Comparison of ENCODE assay signal across 12 cellular contexts in the genomic region with DNA sequence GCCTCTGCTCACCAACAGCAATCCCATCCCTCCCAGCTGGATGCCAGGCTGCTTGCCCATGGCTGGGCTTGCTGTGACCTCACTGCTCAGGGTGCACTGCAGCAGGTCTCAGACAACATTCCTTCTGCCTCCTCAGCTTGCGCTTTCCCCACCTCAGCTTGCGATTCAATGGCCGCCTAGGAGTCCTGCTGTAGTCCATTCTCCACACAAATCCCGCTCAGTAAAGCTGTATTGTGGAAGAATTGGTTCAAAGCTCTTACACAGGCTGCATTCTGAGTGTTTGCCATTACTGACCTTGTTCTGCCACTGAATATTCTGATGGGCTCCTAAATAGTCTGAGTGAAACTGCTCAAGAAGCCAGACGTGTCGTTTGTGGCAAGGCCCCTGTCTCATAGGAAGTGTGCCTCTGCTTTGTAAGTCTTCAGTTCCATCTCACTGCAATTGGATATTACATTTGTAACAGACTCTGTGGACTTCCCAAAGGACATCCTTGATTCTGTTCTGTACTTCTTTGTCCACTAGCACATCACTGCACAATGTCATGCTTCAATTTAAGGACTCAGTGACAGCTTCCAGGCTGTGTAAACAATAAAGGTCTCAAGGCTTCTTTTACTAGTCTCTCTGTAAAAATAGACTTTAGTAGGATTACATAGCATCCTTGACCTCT. TPM values are rescaled to one million over a fixed set of nuclear protein-coding genes. Genes with fewer than 3 reads are reported as not detected.
DNase-seq lines count a peak whose midpoint lies in the region; ATAC-seq and TF ChIP-seq lines count a peak whose summit lies in the region.
"Had no signal": no experiment of that assay in that cellular context is flagged by ENCODE, and none has a peak within 500 bp of the region (broad histone marks: within the 10 kb centered on the region; RNA-seq: fewer than 3 reads in every experiment).

No MANE protein-coding gene starts in this region.

- H3K27ac ChIP-seq in gastrocnemius medialis (no peak overlapping the region), breast epithelium (no peak overlapping the region)
- H3K27ac ChIP-seq: right lobe of liver, testis had no signal

- TF ChIP-seq CTCF in gastrocnemius medialis (IDR thresholded peaks at IDR 0.05 in 4 of 5, conservative IDR thresholded peaks at IDR 0.05 in 1 of 5) (no peak), breast epithelium (IDR thresholded peaks at IDR 0.05) (no peak)

- intact Hi-C loops in gastrocnemius medialis (cut with DNase I; ENCODE audit: low total_unique reads) (loop anchor here (10.0 kb wide), 1 partner anchor 547 kb away; no protein-coding TSS in a partner anchor), breast epithelium (cut with DNase I; ENCODE audit: low total_unique reads) (no loop called here)

- peak; percentile 40 for DNase-seq in Ammon's horn (ENCODE audit: low spot score)
- peak; percentile 64 for DNase-seq in H7
- peak; percentile 31 for DNase-seq in brain pericyte (ENCODE audit: low read depth, low spot score)
- peak; percentile 41 for DNase-seq in medulla oblongata (ENCODE audit: extremely low spot score)
- DNase-seq in effector CD4-positive, alpha-beta T cell, result no peak
- no peak for DNase-seq in gastrocnemius medialis
- DNase-seq in breast epithelium (ENCODE audit: low spot score in 2 of 2), result no peak
- DNase-seq: activated effector memory CD4-positive, alpha-beta T cell treated with anti-CD3 and anti-CD28 coated beads, Interleukin-2, amount 50 U/mL, for 16 hours; COR-L47; right lobe of liver; testis had no signal

- no peaks in the 10 kb centered on the region; the same call in none of the 2 replicates for H3K36me3 ChIP-seq in H7 (replicated peaks; ENCODE audit: control insufficient read depth, insufficient read depth, low read length)
- no peaks in the 10 kb centered on the region for H3K36me3 ChIP-seq in gastrocnemius medialis
- no peaks in the 10 kb centered on the region for H3K36me3 ChIP-seq in breast epithelium
- H3K36me3 ChIP-seq: right lobe of liver had no signal

- H3K9me3 ChIP-seq in gastrocnemius medialis (no peaks in the 10 kb centered on the region), breast epithelium (no peaks in the 10 kb centered on the region)
- H3K9me3 ChIP-seq: right lobe of liver, testis had no signal

- H3K27me3 ChIP-seq in H7 (ENCODE audit: control insufficient read depth, insufficient read depth, low read length) (no peaks in the 10 kb centered on the region), gastrocnemius medialis (no peaks in the 10 kb centered on the region), breast epithelium (no peaks in the 10 kb centered on the region)
- H3K27me3 ChIP-seq: right lobe of liver, testis had no signal

- TF ChIP-seq POLR2A in gastrocnemius medialis (IDR thresholded peaks at IDR 0.05), result no peak
- no peak for TF ChIP-seq POLR2A in breast epithelium (IDR thresholded peaks at IDR 0.05)

- H3K4me1 ChIP-seq in gastrocnemius medialis (no peaks in the 10 kb centered on the region), breast epithelium (no peaks in the 10 kb centered on the region)
- H3K4me1 ChIP-seq: testis had no signal

- H3K4me3 ChIP-seq in H7 (ENCODE audit: insufficient read depth, low read depth, low read length) (no peak overlapping the region), gastrocnemius medialis (no peak overlapping the region), breast epithelium (no peak overlapping the region)
- H3K4me3 ChIP-seq: right lobe of liver, testis had no signal

- in situ Hi-C loops in gastrocnemius medialis (cut with MboI; ENCODE audit: low sequenced_read_pairs in 4 of 4), result no loop called here

- ATAC-seq in HG03095 (IDR thresholded peaks at IDR 0.05; ENCODE audit: unreplicated experiment) (no peak), gastrocnemius medialis (no peak)

RNA-seq across cellular contexts. Expression of a gene that starts 49.8 kb away (rescaled TPM):
- 12.1 and 12.8 TPM in 2 replicates for total RNA-seq in H7 (2014; rRNA removed; shearing (Covaris generic))
- total RNA-seq in gastrocnemius medialis (10 to 100 TPM; 10.2 to 18.9 (median 12.1) TPM), breast epithelium (10 to 100 TPM; 14.6 to 23.8 (median 17.0) TPM)

Comparison
In these comparisons a context has a peak if more than half of its experiments do, and no peak if none do; other contexts are left out.
1. DNase-seq: peak in Ammon's horn (single experiment), H7 (single experiment), brain pericyte (single experiment) and medulla oblongata (single experiment); none in effector CD4-positive, alpha-beta T cell (single experiment), gastrocnemius medialis (0 of 2) and breast epithelium (0 of 2).